Comparison of ENCODE assay signal across 1 cellular context in genomic region chr13:21055016-21055415, GRCh38.
TF ChIP-seq lines count a peak whose summit lies in the region.

No MANE protein-coding gene starts in this region.

TF ChIP-seq in HepG2, 621 proteins besides CTCF, POLR2A, EP300 and RAD21:
- TF ChIP-seq ZXDC (CRISPR knock-in tag; IDR thresholded peaks at IDR 0.05) (no peak), MIXL1 (CRISPR knock-in tag; IDR thresholded peaks at IDR 0.05) (no peak), ZNF552 (CRISPR knock-in tag; IDR thresholded peaks at IDR 0.05; ENCODE audit: borderline replicate concordance) (no peak)
